In the genomic region with DNA sequence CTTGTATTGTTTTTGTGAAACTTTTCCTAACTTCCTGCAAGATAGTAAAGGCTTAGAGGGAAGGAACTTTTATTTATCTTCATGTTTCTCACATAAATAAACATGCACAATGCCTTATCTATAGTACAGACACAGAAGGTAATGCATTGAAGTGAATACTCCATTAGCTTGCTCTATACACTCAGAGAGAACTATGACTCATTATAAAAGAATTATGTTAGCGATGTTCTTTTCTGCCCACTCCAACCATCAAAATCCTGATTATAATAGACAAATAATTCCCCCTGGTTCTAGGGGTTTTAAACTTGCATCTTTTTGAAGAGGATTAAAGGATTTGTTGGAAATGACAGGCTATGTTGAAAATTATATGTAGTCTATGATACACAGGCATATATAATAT, we compare ENCODE assay signal across 11 cellular contexts.
"Had no signal": no experiment of that assay in that cellular context is flagged by ENCODE, and none has a peak within 500 bp of the region (broad histone marks: within the 10 kb centered on the region; RNA-seq: fewer than 3 reads in every experiment).

No MANE protein-coding gene starts in this region.

- DNase-seq: activated CD4-positive, alpha-beta T cell treated with anti-CD3 and anti-CD28 coated beads for 4 hours; activated CD8-positive, alpha-beta T cell treated with anti-CD3 and anti-CD28 coated beads for 36 hours; activated naive CD4-positive, alpha-beta T cell treated with Interleukin-2 at 50 U/mL for 16 hours; dorsolateral prefrontal cortex; gastrocnemius medialis; kidney glomerular epithelial cell; midbrain; right cardiac atrium; T-cell; tibial artery had no signal

- H3K9me3 ChIP-seq: esophagus muscularis mucosa, gastrocnemius medialis, tibial artery had no signal

- H3K36me3 ChIP-seq: esophagus muscularis mucosa, gastrocnemius medialis, tibial artery had no signal

- H3K4me1 ChIP-seq: esophagus muscularis mucosa, gastrocnemius medialis, tibial artery had no signal

- H3K27me3 ChIP-seq: dorsolateral prefrontal cortex, esophagus muscularis mucosa, gastrocnemius medialis, tibial artery had no signal

- H3K4me3 ChIP-seq: dorsolateral prefrontal cortex, esophagus muscularis mucosa, gastrocnemius medialis, tibial artery had no signal

- H3K27ac ChIP-seq: dorsolateral prefrontal cortex, esophagus muscularis mucosa, gastrocnemius medialis, tibial artery had no signal
